Comparison of ENCODE assay signal across 8 cellular contexts in genomic region chr12:121580959-121581680, GRCh38. TPM values are rescaled to one million over a fixed set of nuclear protein-coding genes. Genes with fewer than 3 reads are reported as not detected.
DNase-seq lines count a peak whose midpoint lies in the region; ATAC-seq lines count a peak whose summit lies in the region.

Gene KDM2B (minus strand): TSS chr12:121581023. CDS start chr12:121580911, 112 bp downstream.

- peak; percentile 81 for DNase-seq in ELR (ENCODE audit: low read depth)
- no peak for DNase-seq in NCI-H460 (ENCODE audit: extremely low read depth, low read depth)
- DNase-seq in activated naive CD4-positive, alpha-beta T cell treated with anti-CD3 and anti-CD28 coated beads, Interleukin-2, amount 50 U/mL, for 72 hours (ENCODE audit: low spot score in 2 of 2): peak in 1 of 2 donors; percentile 34
- no peak for DNase-seq in glomerular endothelial cell (ENCODE audit: extremely low read depth, low read depth, low spot score)

- ATAC-seq in activated naive CD4-positive, alpha-beta T cell treated with anti-CD3 and anti-CD28 coated beads, Interleukin-2, amount 50 U/mL, for 72 hours: peak; percentile 36 to 41
- ATAC-seq in HG03159 (IDR thresholded peaks at IDR 0.05; ENCODE audit: unreplicated experiment): no peak
- ATAC-seq in HG03097 (IDR thresholded peaks at IDR 0.05; ENCODE audit: low FRiP score, unreplicated experiment): no peak
- ATAC-seq in HG03520 (IDR thresholded peaks at IDR 0.05; ENCODE audit: unreplicated experiment): no peak

- no peaks in the 10 kb centered on the region for H3K27me3 ChIP-seq in neuron (ENCODE audit: insufficient read depth, low read length)

- peaks cover 6 to 9% of the 10 kb centered on the region in 2 donors for H3K36me3 Mint-ChIP-seq in activated naive CD4-positive, alpha-beta T cell treated with anti-CD3 and anti-CD28 coated beads, Interleukin-2, amount 50 U/mL, for 72 hours

- no peaks in the 10 kb centered on the region for H3K36me3 ChIP-seq in neuron (ENCODE audit: insufficient read depth, low read length)

- H3K4me1 ChIP-seq in neuron (ENCODE audit: insufficient read depth, low read length): peaks cover 52% of the 10 kb centered on the region

- H3K9me3 ChIP-seq in neuron (ENCODE audit: low read length): no peaks in the 10 kb centered on the region

- no peaks in the 10 kb centered on the region for H3K9me3 Mint-ChIP-seq in activated naive CD4-positive, alpha-beta T cell treated with anti-CD3 and anti-CD28 coated beads, Interleukin-2, amount 50 U/mL, for 72 hours

- peak within 1 kb of the TSS; percentile 54 for H3K4me3 ChIP-seq in neuron (ENCODE audit: low read length)

- H3K27ac Mint-ChIP-seq in activated naive CD4-positive, alpha-beta T cell treated with anti-CD3 and anti-CD28 coated beads, Interleukin-2, amount 50 U/mL, for 72 hours: peak within 1 kb of the TSS; percentile 88 to 100

- H2AFZ ChIP-seq in neuron (ENCODE audit: low read depth, low read length): peak within 1 kb of the TSS; percentile 70

RNA-seq across cellular contexts. Expression of gene KDM2B, which starts in this region (rescaled TPM):
- 16.9 and 19.5 TPM in 2 replicates for total RNA-seq in NCI-H460 (2014; rRNA removed; shearing (Covaris generic))
- polyA plus RNA-seq in NCI-H460 (2014; cell fraction: nucleus; rRNA removed): 27.5 and 51.0 TPM in 2 replicates
- total RNA-seq in activated naive CD4-positive, alpha-beta T cell treated with anti-CD3 and anti-CD28 coated beads, Interleukin-2, amount 50 U/mL, for 72 hours: 10 to 100 TPM; 28.9 to 66.8 TPM
- 18.4 and 29.2 TPM in 2 replicates for total RNA-seq in glomerular endothelial cell

Comparison
In these comparisons a context has a peak if more than half of its experiments do, and no peak if none do; other contexts are left out.
1. ATAC-seq: peak in activated naive CD4-positive, alpha-beta T cell treated with anti-CD3 and anti-CD28 coated beads, Interleukin-2, amount 50 U/mL, for 72 hours (2 of 2); none in HG03159 (single experiment), HG03097 (single experiment) and HG03520 (single experiment).